Comparison of ENCODE assay signal across 1 cellular context in genomic region chr6:99563056-99563723, GRCh38.
TF ChIP-seq lines count a peak whose summit lies in the region.

No MANE protein-coding gene starts in this region.

TF ChIP-seq in GM12878, 131 proteins besides CTCF, POLR2A, EP300 and RAD21:
- no peak for TF ChIP-seq SREBF1 (IDR thresholded peaks at IDR 0.05; ENCODE audit: low read length)
- TF ChIP-seq SKIL (IDR thresholded peaks at IDR 0.05; ENCODE audit: low read depth, poor library complexity, severe bottlenecking), result no peak
- TF ChIP-seq, protein P1, sequence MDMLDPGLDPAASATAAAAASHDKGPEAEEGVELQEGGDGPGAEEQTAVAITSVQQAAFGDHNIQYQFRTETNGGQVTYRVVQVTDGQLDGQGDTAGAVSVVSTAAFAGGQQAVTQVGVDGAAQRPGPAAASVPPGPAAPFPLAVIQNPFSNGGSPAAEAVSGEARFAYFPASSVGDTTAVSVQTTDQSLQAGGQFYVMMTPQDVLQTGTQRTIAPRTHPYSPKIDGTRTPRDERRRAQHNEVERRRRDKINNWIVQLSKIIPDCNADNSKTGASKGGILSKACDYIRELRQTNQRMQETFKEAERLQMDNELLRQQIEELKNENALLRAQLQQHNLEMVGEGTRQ (IDR thresholded peaks at IDR 0.05; ENCODE audit: borderline replicate concordance, low read depth, low read length), result no peak
- TF ChIP-seq, protein P2, sequence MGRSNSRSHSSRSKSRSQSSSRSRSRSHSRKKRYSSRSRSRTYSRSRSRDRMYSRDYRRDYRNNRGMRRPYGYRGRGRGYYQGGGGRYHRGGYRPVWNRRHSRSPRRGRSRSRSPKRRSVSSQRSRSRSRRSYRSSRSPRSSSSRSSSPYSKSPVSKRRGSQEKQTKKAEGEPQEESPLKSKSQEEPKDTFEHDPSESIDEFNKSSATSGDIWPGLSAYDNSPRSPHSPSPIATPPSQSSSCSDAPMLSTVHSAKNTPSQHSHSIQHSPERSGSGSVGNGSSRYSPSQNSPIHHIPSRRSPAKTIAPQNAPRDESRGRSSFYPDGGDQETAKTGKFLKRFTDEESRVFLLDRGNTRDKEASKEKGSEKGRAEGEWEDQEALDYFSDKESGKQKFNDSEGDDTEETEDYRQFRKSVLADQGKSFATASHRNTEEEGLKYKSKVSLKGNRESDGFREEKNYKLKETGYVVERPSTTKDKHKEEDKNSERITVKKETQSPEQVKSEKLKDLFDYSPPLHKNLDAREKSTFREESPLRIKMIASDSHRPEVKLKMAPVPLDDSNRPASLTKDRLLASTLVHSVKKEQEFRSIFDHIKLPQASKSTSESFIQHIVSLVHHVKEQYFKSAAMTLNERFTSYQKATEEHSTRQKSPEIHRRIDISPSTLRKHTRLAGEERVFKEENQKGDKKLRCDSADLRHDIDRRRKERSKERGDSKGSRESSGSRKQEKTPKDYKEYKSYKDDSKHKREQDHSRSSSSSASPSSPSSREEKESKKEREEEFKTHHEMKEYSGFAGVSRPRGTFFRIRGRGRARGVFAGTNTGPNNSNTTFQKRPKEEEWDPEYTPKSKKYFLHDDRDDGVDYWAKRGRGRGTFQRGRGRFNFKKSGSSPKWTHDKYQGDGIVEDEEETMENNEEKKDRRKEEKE (IDR thresholded peaks at IDR 0.05), result no peak
- TF ChIP-seq ZNF622 (IDR thresholded peaks at IDR 0.05), result no peak
- no peak for TF ChIP-seq PAX8 (IDR thresholded peaks at IDR 0.05)
- TF ChIP-seq CHD1 (IDR thresholded peaks at IDR 0.05; ENCODE audit: low read depth, low read length), result no peak
- TF ChIP-seq CBX5 (IDR thresholded peaks at IDR 0.05; ENCODE audit: low read depth), result no peak
- TF ChIP-seq RBBP5 (conservative IDR thresholded peaks at IDR 0.05), result no peak
- TF ChIP-seq TCF3 (IDR thresholded peaks at IDR 0.05; ENCODE audit: borderline replicate concordance, insufficient read depth, low read depth, low read length), result no peak
- no peak for TF ChIP-seq RFX5 (IDR thresholded peaks at IDR 0.05; ENCODE audit: low read depth, low read length)
- no peak for TF ChIP-seq KLF5 (IDR thresholded peaks at IDR 0.05; ENCODE audit: partially characterized antibody)
- no peak for TF ChIP-seq IRF4 (IDR thresholded peaks at IDR 0.05; ENCODE audit: low read depth, low read length)
- TF ChIP-seq EED (IDR thresholded peaks at IDR 0.05; ENCODE audit: low read depth), result no peak
- no peak for TF ChIP-seq KDM1A (IDR thresholded peaks at IDR 0.05; ENCODE audit: borderline replicate concordance)
- TF ChIP-seq ZZZ3 (IDR thresholded peaks at IDR 0.05; ENCODE audit: control insufficient read depth, insufficient read length, low read depth), result no peak
- TF ChIP-seq CREB1 (IDR thresholded peaks at IDR 0.05; ENCODE audit: low read depth), result no peak
- TF ChIP-seq, protein P3, sequence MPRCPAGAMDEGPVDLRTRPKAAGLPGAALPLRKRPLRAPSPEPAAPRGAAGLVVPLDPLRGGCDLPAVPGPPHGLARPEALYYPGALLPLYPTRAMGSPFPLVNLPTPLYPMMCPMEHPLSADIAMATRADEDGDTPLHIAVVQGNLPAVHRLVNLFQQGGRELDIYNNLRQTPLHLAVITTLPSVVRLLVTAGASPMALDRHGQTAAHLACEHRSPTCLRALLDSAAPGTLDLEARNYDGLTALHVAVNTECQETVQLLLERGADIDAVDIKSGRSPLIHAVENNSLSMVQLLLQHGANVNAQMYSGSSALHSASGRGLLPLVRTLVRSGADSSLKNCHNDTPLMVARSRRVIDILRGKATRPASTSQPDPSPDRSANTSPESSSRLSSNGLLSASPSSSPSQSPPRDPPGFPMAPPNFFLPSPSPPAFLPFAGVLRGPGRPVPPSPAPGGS (IDR thresholded peaks at IDR 0.05; ENCODE audit: borderline replicate concordance, insufficient read depth, low read depth, low read length, poor library complexity, severe bottlenecking), result no peak
- TF ChIP-seq SMC3 (IDR thresholded peaks at IDR 0.05; ENCODE audit: borderline replicate concordance, low read length), result no peak
